In genomic region chr1:169779970-169780369, GRCh38 we compare ENCODE assay signal across 1 cellular context.
TF ChIP-seq lines count a peak whose summit lies in the region.

No MANE protein-coding gene starts in this region.

TF ChIP-seq in HCT116, 20 proteins besides CTCF, POLR2A, EP300 and RAD21 (continued from another document):
- TF ChIP-seq, protein P1, sequence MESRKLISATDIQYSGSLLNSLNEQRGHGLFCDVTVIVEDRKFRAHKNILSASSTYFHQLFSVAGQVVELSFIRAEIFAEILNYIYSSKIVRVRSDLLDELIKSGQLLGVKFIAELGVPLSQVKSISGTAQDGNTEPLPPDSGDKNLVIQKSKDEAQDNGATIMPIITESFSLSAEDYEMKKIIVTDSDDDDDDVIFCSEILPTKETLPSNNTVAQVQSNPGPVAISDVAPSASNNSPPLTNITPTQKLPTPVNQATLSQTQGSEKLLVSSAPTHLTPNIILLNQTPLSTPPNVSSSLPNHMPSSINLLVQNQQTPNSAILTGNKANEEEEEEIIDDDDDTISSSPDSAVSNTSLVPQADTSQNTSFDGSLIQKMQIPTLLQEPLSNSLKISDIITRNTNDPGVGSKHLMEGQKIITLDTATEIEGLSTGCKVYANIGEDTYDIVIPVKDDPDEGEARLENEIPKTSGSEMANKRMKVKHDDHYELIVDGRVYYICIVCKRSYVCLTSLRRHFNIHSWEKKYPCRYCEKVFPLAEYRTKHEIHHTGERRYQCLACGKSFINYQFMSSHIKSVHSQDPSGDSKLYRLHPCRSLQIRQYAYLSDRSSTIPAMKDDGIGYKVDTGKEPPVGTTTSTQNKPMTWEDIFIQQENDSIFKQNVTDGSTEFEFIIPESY (IDR thresholded peaks at IDR 0.05; ENCODE audit: extremely low read depth, insufficient replicate concordance, low read length): no peak
- TF ChIP-seq JUND (IDR thresholded peaks at IDR 0.05): no peak
- TF ChIP-seq MAX (IDR thresholded peaks at IDR 0.05): no peak
- TF ChIP-seq REST (IDR thresholded peaks at IDR 0.05; ENCODE audit: low read depth): no peak
- no peak for TF ChIP-seq ATF3 (IDR thresholded peaks at IDR 0.05)
- TF ChIP-seq ELF1 (IDR thresholded peaks at IDR 0.05; ENCODE audit: borderline replicate concordance, low read depth): no peak
